In genomic region chr3:78940128-78940527, GRCh38 we compare ENCODE assay signal across 19 cellular contexts.
A peak's percentile ranks its signal among the peaks of the same experiment; 100 is the strongest.
DNase-seq lines count a peak whose midpoint lies in the region; ATAC-seq, FAIRE-seq and TF ChIP-seq lines count a peak whose summit lies in the region.
"Had no signal": no experiment of that assay in that cellular context is flagged by ENCODE, and none has a peak within 500 bp of the region (broad histone marks: within the 10 kb centered on the region; RNA-seq: fewer than 3 reads in every experiment).

No MANE protein-coding gene starts in this region.

- CTCF ChIA-PET in MCF 10A (lab: Yijun Ruan, JAX), result no interaction called here

- no peaks in the 10 kb centered on the region for H3K9me3 ChIP-seq in keratinocyte (ENCODE audit: control insufficient read depth, low read depth, low read length)
- H3K9me3 ChIP-seq: HAP-1 had no signal

- no peak overlapping the region for H2AFZ ChIP-seq in GM23338
- no peak overlapping the region for H2AFZ ChIP-seq in keratinocyte (ENCODE audit: control insufficient read depth, low read length)

- FAIRE-seq in keratinocyte (lab: Jason Lieb, UNC), result peak; percentile 43
- FAIRE-seq: GM12892, GM19239, H1 had no signal

- H4K20me1 ChIP-seq in GM23338 (replicated peaks; ENCODE audit: insufficient read depth), result no peaks in the 10 kb centered on the region; the same call in 1 of the 2 replicates
- H4K20me1 ChIP-seq in keratinocyte (ENCODE audit: control insufficient read depth, extremely low read depth, insufficient read depth, low read length), result no peaks in the 10 kb centered on the region

- dilution Hi-C loops in keratinocyte (cut with MboI; ENCODE audit: extremely low pct_ligation_motif_present, low sequenced_read_pairs), result no loop called here

- H3K27me3 Mint-ChIP-seq in GM23338 (ENCODE audit: insufficient read depth, low read depth, poor library complexity) (no peaks in the 10 kb centered on the region), MCF 10A (ENCODE audit: insufficient read depth, unreplicated experiment) (no peaks in the 10 kb centered on the region)
- H3K27me3 Mint-ChIP-seq: B cell; CD4-positive, alpha-beta T cell had no signal

- H3K4me3 Mint-ChIP-seq in GM23338 (no peak overlapping the region), MCF 10A (ENCODE audit: unreplicated experiment) (no peak overlapping the region)
- H3K4me3 Mint-ChIP-seq: B cell; CD4-positive, alpha-beta T cell; HFFc6 had no signal

- H3K4me2 ChIP-seq in GM23338 (no peak overlapping the region), keratinocyte (ENCODE audit: control insufficient read depth, extremely low read depth, insufficient read depth, low read depth, low read length) (no peak overlapping the region)
- H3K4me2 ChIP-seq: KMS-11 had no signal

- peaks cover 52% of the 10 kb centered on the region for H3K36me3 Mint-ChIP-seq in GM23338 (ENCODE audit: low read depth)
- H3K36me3 Mint-ChIP-seq in MCF 10A (ENCODE audit: insufficient read depth, unreplicated experiment), result no peaks in the 10 kb centered on the region

- no peaks in the 10 kb centered on the region for H3K27me3 ChIP-seq in GM23338 (ENCODE audit: insufficient read depth)
- no peaks in the 10 kb centered on the region for H3K27me3 ChIP-seq in keratinocyte (ENCODE audit: control insufficient read depth, extremely low read depth, insufficient read depth, low read length)

- POLR2A ChIA-PET in MCF 10A (lab: Yijun Ruan, JAX), result interaction anchor here (0.7 to 1.3 kb wide), 2 partner anchors 8 to 202 kb away, joined by 3 to 4 read pairs; no protein-coding TSS in a partner anchor

- H3K4me3 ChIP-seq in GM23338, result no peak overlapping the region
- H3K4me3 ChIP-seq in keratinocyte (ENCODE audit: control insufficient read depth in 2 of 3, extremely low read depth in 1 of 3, insufficient read depth in 2 of 3, low read depth in 1 of 3, low read length in 3 of 3), result no peak overlapping the region
- H3K4me3 ChIP-seq: HAP-1 had no signal

- H3K27ac Mint-ChIP-seq in GM23338 (no peak overlapping the region), MCF 10A (ENCODE audit: low read depth, unreplicated experiment) (no peak overlapping the region)
- H3K27ac Mint-ChIP-seq: B cell; CD4-positive, alpha-beta T cell; HFFc6 had no signal

- no peaks in the 10 kb centered on the region for H3K4me1 ChIP-seq in GM23338 (ENCODE audit: insufficient read depth)
- peaks cover 11% of the 10 kb centered on the region for H3K4me1 ChIP-seq in keratinocyte (ENCODE audit: control insufficient read depth, extremely low read depth, insufficient read depth, low read length)
- H3K4me1 ChIP-seq: HAP-1 had no signal

- H3K4me1 Mint-ChIP-seq in GM23338 (no peaks in the 10 kb centered on the region), MCF 10A (ENCODE audit: insufficient read depth, unreplicated experiment) (peaks cover 20% of the 10 kb centered on the region)
- H3K4me1 Mint-ChIP-seq: B cell had no signal

- no peaks in the 10 kb centered on the region for H3K9me1 ChIP-seq in keratinocyte (ENCODE audit: control insufficient read depth, extremely low read depth, insufficient read depth, low read length)

- H3K36me3 ChIP-seq in GM23338 (ENCODE audit: insufficient read depth), result peaks cover 17% of the 10 kb centered on the region; the same call in 1 of the 2 replicates
- peaks cover 0 to 2% of the 10 kb centered on the region in 2 experiments for H3K36me3 ChIP-seq in keratinocyte (ENCODE audit: control insufficient read depth in 2 of 2, extremely low read depth in 1 of 2, insufficient read depth in 2 of 2, low read length in 2 of 2)
- H3K36me3 ChIP-seq: HAP-1 had no signal

- H3K27ac ChIP-seq in GM23338 (ENCODE audit: low read depth), result no peak overlapping the region
- H3K27ac ChIP-seq in keratinocyte (ENCODE audit: control insufficient read depth, insufficient read depth, low read length), result no peak overlapping the region
- H3K27ac ChIP-seq: KMS-11 had no signal

- H3K9me3 Mint-ChIP-seq in GM23338, result peaks cover 34% of the 10 kb centered on the region
- H3K9me3 Mint-ChIP-seq in MCF 10A (ENCODE audit: unreplicated experiment), result no peaks in the 10 kb centered on the region

- H3K9me2 ChIP-seq in GM23338 (ENCODE audit: insufficient read depth), result 0 out of 2 replicates have a peak, but pooled peaks cover 5% of the 10 kb centered on the region

- ATAC-seq in GM23338 (no peak), HG02973 (IDR thresholded peaks at IDR 0.05; ENCODE audit: unreplicated experiment) (no peak), HG03097 (IDR thresholded peaks at IDR 0.05; ENCODE audit: low FRiP score, unreplicated experiment) (no peak)

- no peaks in the 10 kb centered on the region for H3F3A ChIP-seq in GM23338 (replicated peaks; ENCODE audit: low read depth)

- H3K79me2 ChIP-seq in GM23338 (replicated peaks; ENCODE audit: insufficient read depth) (peaks cover 39% of the 10 kb centered on the region), keratinocyte (ENCODE audit: control insufficient read depth, insufficient read depth, low read length) (peaks cover 2% of the 10 kb centered on the region)

- DNase-seq in NCI-H510A treated with DMSO at 0.1 percent for 48 hours (lab: John Stamatoyannopoulos, UW) (peak; percentile 28), NCI-H510A (lab: John Stamatoyannopoulos, UW) (no peak), GM23338 (ENCODE audit: low spot score) (peak; percentile 9), NCI-H69 (lab: John Stamatoyannopoulos, UW) (peak; percentile 14), keratinocyte (ENCODE audit: low read depth, low spot score) (no peak), MCF 10A (ENCODE audit: unreplicated experiment) (no peak)
- DNase-seq: C1 segment of cervical spinal cord; Calu3; CD4-positive, alpha-beta T cell; DMS153; HFFc6 had no signal

- intact Hi-C loops in MCF 10A (cut with micrococcal nuclease), result no loop called here

- BruUV-seq in MCF 10A (replicated peaks; lab: Mats Ljungman, UMichigan), result no TSS peak

- TF ChIP-seq CTCF in GM23338 (conservative IDR thresholded peaks at IDR 0.05; ENCODE audit: low read depth in 2 of 2) (no peak), keratinocyte (optimal IDR thresholded peaks at IDR 0.05 in 1 of 3, IDR thresholded peaks at IDR 0.05 in 1 of 3, conservative IDR thresholded peaks at IDR 0.05 in 1 of 3; ENCODE audit: extremely low read depth in 1 of 3, insufficient read depth in 2 of 3, low read length in 3 of 3) (no peak), MCF 10A (IDR thresholded peaks at IDR 0.05; ENCODE audit: unreplicated experiment) (no peak)

- no peak overlapping the region for H3K9ac ChIP-seq in keratinocyte (ENCODE audit: control insufficient read depth, extremely low read depth, insufficient read depth, low read length)
- H3K9ac ChIP-seq: KMS-11 had no signal

TF ChIP-seq in GM23338, 12 proteins besides CTCF, POLR2A, EP300 and RAD21 (continues in another document):
- TF ChIP-seq CREB1 (CRISPR knock-in tag; IDR thresholded peaks at IDR 0.05; ENCODE audit: low read depth), result no peak
- TF ChIP-seq ZNF331 (CRISPR knock-in tag; IDR thresholded peaks at IDR 0.05; ENCODE audit: low read depth), result no peak
- no peak for TF ChIP-seq STAT1 (IDR thresholded peaks at IDR 0.05; ENCODE audit: unreplicated experiment)
- TF ChIP-seq EZH2phosphoT487 (IDR thresholded peaks at IDR 0.05; ENCODE audit: unreplicated experiment), result no peak
- TF ChIP-seq ZNF114 (CRISPR knock-in tag; IDR thresholded peaks at IDR 0.05), result no peak
- no peak for TF ChIP-seq JUNB (IDR thresholded peaks at IDR 0.05; ENCODE audit: unreplicated experiment)
- no peak for TF ChIP-seq EZH2 (IDR thresholded peaks at IDR 0.05; ENCODE audit: low read depth, unreplicated experiment)
- no peak for TF ChIP-seq POLR2AphosphoS5 (IDR thresholded peaks at IDR 0.05; ENCODE audit: low read depth)
- TF ChIP-seq ETS1 (IDR thresholded peaks at IDR 0.05), result no peak
- no peak for TF ChIP-seq REST (IDR thresholded peaks at IDR 0.05; ENCODE audit: unreplicated experiment)
- TF ChIP-seq NANOG (IDR thresholded peaks at IDR 0.05; ENCODE audit: borderline replicate concordance), result no peak

Comparison
In these comparisons a context has a peak if more than half of its experiments do, and no peak if none do; other contexts are left out.
1. DNase-seq: peak in NCI-H510A treated with DMSO at 0.1 percent for 48 hours (single experiment), GM23338 (single experiment) and NCI-H69 (single experiment); none in NCI-H510A (single experiment), keratinocyte (single experiment) and MCF 10A (single experiment).